Comparison of ENCODE assay signal across 1 cellular context in genomic region chr4:2843023-2843908, GRCh38.
TF ChIP-seq lines count a peak whose summit lies in the region.

Gene ADD1 (plus strand): TSS chr4:2843844. CDS start chr4:2875916, 32,072 bp downstream.

TF ChIP-seq in HepG2, 621 proteins besides CTCF, POLR2A, EP300 and RAD21 (continued from another document and continues in another):
- peak; percentile 24; the same call in 1 of the 2 replicates for TF ChIP-seq ZNF574 (CRISPR knock-in tag; IDR thresholded peaks at IDR 0.05)
- TF ChIP-seq, protein P1, sequence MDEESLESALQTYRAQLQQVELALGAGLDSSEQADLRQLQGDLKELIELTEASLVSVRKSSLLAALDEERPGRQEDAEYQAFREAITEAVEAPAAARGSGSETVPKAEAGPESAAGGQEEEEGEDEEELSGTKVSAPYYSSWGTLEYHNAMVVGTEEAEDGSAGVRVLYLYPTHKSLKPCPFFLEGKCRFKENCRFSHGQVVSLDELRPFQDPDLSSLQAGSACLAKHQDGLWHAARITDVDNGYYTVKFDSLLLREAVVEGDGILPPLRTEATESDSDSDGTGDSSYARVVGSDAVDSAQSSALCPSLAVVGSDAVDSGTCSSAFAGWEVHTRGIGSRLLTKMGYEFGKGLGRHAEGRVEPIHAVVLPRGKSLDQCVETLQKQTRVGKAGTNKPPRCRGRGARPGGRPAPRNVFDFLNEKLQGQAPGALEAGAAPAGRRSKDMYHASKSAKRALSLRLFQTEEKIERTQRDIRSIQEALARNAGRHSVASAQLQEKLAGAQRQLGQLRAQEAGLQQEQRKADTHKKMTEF (CRISPR knock-in tag; IDR thresholded peaks at IDR 0.05) = peak; percentile 77; the same call in 1 of the 2 replicates
- no peak; the same call in none of the 2 replicates for TF ChIP-seq YEATS2 (CRISPR knock-in tag; IDR thresholded peaks at IDR 0.05; ENCODE audit: borderline replicate concordance)
- no peak for TF ChIP-seq TFAP4 (IDR thresholded peaks at IDR 0.05; ENCODE audit: borderline replicate concordance, low read depth)
- peak; percentile 86 for TF ChIP-seq UBTF (CRISPR knock-in tag; IDR thresholded peaks at IDR 0.05)
- TF ChIP-seq IRF2 (CRISPR knock-in tag; IDR thresholded peaks at IDR 0.05) = no peak
- no peak for TF ChIP-seq MAFK (conservative IDR thresholded peaks at IDR 0.05 in 1 of 2, IDR thresholded peaks at IDR 0.05 in 1 of 2; ENCODE audit: low read length in 2 of 2)
- TF ChIP-seq ZSCAN22 (CRISPR knock-in tag; IDR thresholded peaks at IDR 0.05) = no peak; the same call in 1 of the 2 replicates
- TF ChIP-seq KDM3A (CRISPR knock-in tag; IDR thresholded peaks at IDR 0.05; ENCODE audit: low read depth) = no peak; the same call in 1 of the 2 replicates
- no peak for TF ChIP-seq KLF9 (CRISPR knock-in tag; IDR thresholded peaks at IDR 0.05; ENCODE audit: low read depth)
- no peak for TF ChIP-seq ZNF362 (CRISPR knock-in tag; IDR thresholded peaks at IDR 0.05; ENCODE audit: borderline replicate concordance)
- no peak for TF ChIP-seq ZBTB10 (CRISPR knock-in tag; IDR thresholded peaks at IDR 0.05; ENCODE audit: borderline replicate concordance)
- TF ChIP-seq RBM22 (optimal IDR thresholded peaks at IDR 0.05; ENCODE audit: low read length) = peak; percentile 76
- peak; percentile 42; the same call in 1 of the 2 replicates for TF ChIP-seq ZNF121 (CRISPR knock-in tag; IDR thresholded peaks at IDR 0.05)
- TF ChIP-seq PLSCR1 (CRISPR knock-in tag; IDR thresholded peaks at IDR 0.05; ENCODE audit: borderline replicate concordance) = no peak
- TF ChIP-seq HDAC2 (CRISPR knock-in tag; IDR thresholded peaks at IDR 0.05) = peak; percentile 20
- TF ChIP-seq ZNF83 (CRISPR knock-in tag; IDR thresholded peaks at IDR 0.05; ENCODE audit: borderline replicate concordance) = peak; percentile 78
- TF ChIP-seq SRF (IDR thresholded peaks at IDR 0.05; ENCODE audit: low read depth, low read length) = no peak
- TF ChIP-seq, protein P2, sequence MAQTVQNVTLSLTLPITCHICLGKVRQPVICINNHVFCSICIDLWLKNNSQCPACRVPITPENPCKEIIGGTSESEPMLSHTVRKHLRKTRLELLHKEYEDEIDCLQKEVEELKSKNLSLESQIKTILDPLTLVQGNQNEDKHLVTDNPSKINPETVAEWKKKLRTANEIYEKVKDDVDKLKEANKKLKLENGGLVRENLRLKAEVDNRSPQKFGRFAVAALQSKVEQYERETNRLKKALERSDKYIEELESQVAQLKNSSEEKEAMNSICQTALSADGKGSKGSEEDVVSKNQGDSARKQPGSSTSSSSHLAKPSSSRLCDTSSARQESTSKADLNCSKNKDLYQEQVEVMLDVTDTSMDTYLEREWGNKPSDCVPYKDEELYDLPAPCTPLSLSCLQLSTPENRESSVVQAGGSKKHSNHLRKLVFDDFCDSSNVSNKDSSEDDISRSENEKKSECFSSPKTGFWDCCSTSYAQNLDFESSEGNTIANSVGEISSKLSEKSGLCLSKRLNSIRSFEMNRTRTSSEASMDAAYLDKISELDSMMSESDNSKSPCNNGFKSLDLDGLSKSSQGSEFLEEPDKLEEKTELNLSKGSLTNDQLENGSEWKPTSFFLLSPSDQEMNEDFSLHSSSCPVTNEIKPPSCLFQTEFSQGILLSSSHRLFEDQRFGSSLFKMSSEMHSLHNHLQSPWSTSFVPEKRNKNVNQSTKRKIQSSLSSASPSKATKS (CRISPR knock-in tag; IDR thresholded peaks at IDR 0.05) = no peak; the same call in 1 of the 2 replicates
- TF ChIP-seq MBD4 (IDR thresholded peaks at IDR 0.05; ENCODE audit: borderline replicate concordance, low read length) = no peak
- TF ChIP-seq ZNF501 (CRISPR knock-in tag; IDR thresholded peaks at IDR 0.05) = peak; percentile 81
- no peak for TF ChIP-seq KIAA2018 (CRISPR knock-in tag; IDR thresholded peaks at IDR 0.05; ENCODE audit: borderline replicate concordance)
- no peak for TF ChIP-seq JDP2 (CRISPR knock-in tag; IDR thresholded peaks at IDR 0.05; ENCODE audit: borderline replicate concordance)
- no peak for TF ChIP-seq REXO4 (CRISPR knock-in tag; IDR thresholded peaks at IDR 0.05; ENCODE audit: borderline replicate concordance)
- peak; percentile 91 for TF ChIP-seq HBP1 (CRISPR knock-in tag; IDR thresholded peaks at IDR 0.05; ENCODE audit: low read depth)
- TF ChIP-seq ZFP41 (CRISPR knock-in tag; IDR thresholded peaks at IDR 0.05; ENCODE audit: borderline replicate concordance) = peak; percentile 26; the same call in 1 of the 2 replicates
